Comparison of ENCODE assay signal across 1 cellular context in genomic region chr1:74593887-74594866, GRCh38.
TF ChIP-seq lines count a peak whose summit lies in the region.

No MANE protein-coding gene starts in this region.

TF ChIP-seq in liver, 16 proteins besides CTCF, POLR2A, EP300 and RAD21 (continued from another document):
- TF ChIP-seq REST (IDR thresholded peaks at IDR 0.05): peak; percentile 90
TF ChIP-seq in liver: peak in this region for 12.
